ENCODE assay signal across 8 cellular contexts in genomic region chr6:27824248-27825024, GRCh38.
DNase-seq lines count a peak whose midpoint lies in the region; ATAC-seq, FAIRE-seq and TF ChIP-seq lines count a peak whose summit lies in the region.
"Not testable (repeated sequence)": the region's sequence is repeated elsewhere in the genome, so short reads cannot be mapped to it uniquely, and the experiment has no call there.

No MANE protein-coding gene starts in this region.

- in situ Hi-C loops in HepG2 (cut with HindIII; ENCODE audit: extremely low pct_ligation_motif_present, low pct_unique_long_range_greater_than_20kb): not testable (repeated sequence)

- under 1% methylated on average over 24 of the region's 47 CpGs for WGBS in HepG2 (ENCODE audit: low lambda C conversion rate)
- 0 to 1% (median 1%) methylated on average over 25 to 34 of the region's 47 CpGs for WGBS in spleen, 5 donors

- H3K4me1 Mint-ChIP-seq in Caco-2 (ENCODE audit: low read depth, unreplicated experiment): peaks cover 25% of the 10 kb centered on the region
- peaks cover 19% of the 10 kb centered on the region for H3K4me1 Mint-ChIP-seq in activated CD4-positive, alpha-beta T cell treated with anti-CD3 and anti-CD28 coated beads for 36 hours

- ATAC-seq in GM19463 (IDR thresholded peaks at IDR 0.05; ENCODE audit: unreplicated experiment): peak; percentile 69
- peak; percentile 66 for ATAC-seq in HG03342 (IDR thresholded peaks at IDR 0.05; ENCODE audit: unreplicated experiment)
- peak; percentile 74 for ATAC-seq in activated CD4-positive, alpha-beta T cell treated with anti-CD3 and anti-CD28 coated beads for 36 hours
- ATAC-seq in HepG2: peak; percentile 85

- POLR2A ChIA-PET in Caco-2 (lab: Charles Lee): interaction anchor here (0.7 to 5.1 kb wide), 10 partner anchors 10 to 1608 kb away, joined by 3 to 57 read pairs (median 12); a partner anchor contains a TSS
- POLR2A ChIA-PET in activated CD4-positive, alpha-beta T cell treated with anti-CD3 and anti-CD28 coated beads for 36 hours (lab: Charles Lee): interaction anchor here (0.6 to 3.4 kb wide), 17 partner anchors 9 to 1701 kb away, joined by 3 to 103 read pairs (median 8); a partner anchor contains a TSS
- POLR2A ChIA-PET in HepG2 (lab: Yijun Ruan, JAX): interaction anchor here (0.7 to 5.6 kb wide), 13 partner anchors 7 to 1779 kb away, joined by 3 to 81 read pairs (median 4); a partner anchor contains a TSS

- not testable (repeated sequence) for H3K9me3 ChIP-seq in Caco-2; HepG2 (ENCODE audit: low read length); spleen

- H3K36me3 Mint-ChIP-seq in Caco-2 (ENCODE audit: insufficient read depth, unreplicated experiment): peaks cover 55% of the 10 kb centered on the region
- H3K36me3 Mint-ChIP-seq in activated CD4-positive, alpha-beta T cell treated with anti-CD3 and anti-CD28 coated beads for 36 hours (ENCODE audit: low read depth): not testable (repeated sequence)

- CTCF ChIA-PET in Caco-2 (lab: Charles Lee); HepG2 (lab: Yijun Ruan, JAX; ENCODE audit: low intra/inter-chr PET ratio, low total read pairs): not testable (repeated sequence)
- CTCF ChIA-PET in activated CD4-positive, alpha-beta T cell treated with anti-CD3 and anti-CD28 coated beads for 36 hours (lab: Charles Lee): interaction anchor here (0.7 to 7.5 kb wide), 6 partner anchors 11 to 675 kb away, joined by 3 to 60 read pairs (median 3); a partner anchor contains a TSS

- H3K4me1 ChIP-seq in Caco-2: peaks cover 14% of the 10 kb centered on the region; the same call in 1 of the 2 replicates
- H3K4me1 ChIP-seq in HepG2 (ENCODE audit: insufficient read depth, low read length): peaks cover 32% of the 10 kb centered on the region
- H3K4me1 ChIP-seq in spleen: peaks cover 0 to 34% (median 18%) of the 10 kb centered on the region in 6 donors

- not testable (repeated sequence) for DNase-seq in Caco-2
- peak; percentile 60 for DNase-seq in NCI-H69 (lab: John Stamatoyannopoulos, UW)
- DNase-seq in activated CD4-positive, alpha-beta T cell treated with anti-CD3 and anti-CD28 coated beads for 36 hours: peak; percentile 66
- DNase-seq in dermis blood vessel endothelial cell: peak; percentile 50
- DNase-seq in HepG2 (ENCODE audit: low spot score): peak; percentile 41
- peak; percentile 84 for DNase-seq in spleen

- H3K27ac ChIP-seq in HepG2 (ENCODE audit: extremely low read length, insufficient read depth, low read length): peak overlapping the region; percentile 78
- H3K27ac ChIP-seq in spleen: peak overlapping the region; percentile 85 to 96 (median 92)

- not testable (repeated sequence) for H3K27me3 Mint-ChIP-seq in Caco-2 (ENCODE audit: insufficient read depth, unreplicated experiment); activated CD4-positive, alpha-beta T cell treated with anti-CD3 and anti-CD28 coated beads for 36 hours

- not testable (repeated sequence) for TF ChIP-seq EP300 in HepG2 (IDR thresholded peaks at IDR 0.05; ENCODE audit: low read depth in 2 of 2, low read length in 2 of 2); HepG2 (CRISPR knock-in tag; IDR thresholded peaks at IDR 0.05; ENCODE audit: borderline replicate concordance)

- H3K4me3 Mint-ChIP-seq in Caco-2 (ENCODE audit: unreplicated experiment): peak overlapping the region; percentile 89
- peak overlapping the region; percentile 79 for H3K4me3 Mint-ChIP-seq in activated CD4-positive, alpha-beta T cell treated with anti-CD3 and anti-CD28 coated beads for 36 hours

- not testable (repeated sequence) for FAIRE-seq in HepG2 (lab: Jason Lieb, UNC)

- H4K20me1 ChIP-seq in HepG2 (ENCODE audit: insufficient read depth, low read length): not testable (repeated sequence)

- peak overlapping the region; percentile 73 for H3K4me2 ChIP-seq in HepG2 (ENCODE audit: low read depth, low read length)

- peak; percentile 55 to 91; a peak in 3 of 4 replicates for TF ChIP-seq POLR2A in HepG2 (IDR thresholded peaks at IDR 0.05; ENCODE audit: insufficient read depth in 1 of 2, low read depth in 2 of 2, low read length in 2 of 2)
- not testable (repeated sequence) for TF ChIP-seq POLR2A in spleen (IDR thresholded peaks at IDR 0.05)

- BruUV-seq in Caco-2 (replicated peaks; lab: Mats Ljungman, UMichigan) (TSS peak; percentile 88), HepG2 (replicated peaks; lab: Mats Ljungman, UMichigan) (TSS peak; percentile 95)

- not testable (repeated sequence) for TF ChIP-seq CTCF in Caco-2 (IDR thresholded peaks at IDR 0.05; ENCODE audit: insufficient read depth in 1 of 2, low read depth in 1 of 2, low read length in 1 of 2, severe bottlenecking in 1 of 2, unreplicated experiment in 1 of 2); HepG2 (CRISPR knock-in tag; IDR thresholded peaks at IDR 0.05); spleen (IDR thresholded peaks at IDR 0.05 in 8 of 11, conservative IDR thresholded peaks at IDR 0.05 in 3 of 11)

- not testable (repeated sequence) for TF ChIP-seq RAD21 in HepG2 (CRISPR knock-in tag; IDR thresholded peaks at IDR 0.05)

- H3K27ac Mint-ChIP-seq in Caco-2 (ENCODE audit: unreplicated experiment): peak overlapping the region; percentile 97
- H3K27ac Mint-ChIP-seq in activated CD4-positive, alpha-beta T cell treated with anti-CD3 and anti-CD28 coated beads for 36 hours: peak overlapping the region; percentile 92

- H3K9ac ChIP-seq in HepG2 (ENCODE audit: insufficient read depth, low read depth, low read length): peak overlapping the region; percentile 84

- H3K27me3 ChIP-seq in Caco-2 (replicated peaks; ENCODE audit: control insufficient read depth, insufficient read depth, low read length); HepG2 (ENCODE audit: control insufficient read depth in 1 of 2, insufficient read depth in 2 of 2, low read length in 2 of 2); spleen (replicated peaks in 1 of 7): not testable (repeated sequence)

- intact Hi-C loops in Caco-2 (cut with micrococcal nuclease; ENCODE audit: unreplicated experiment); HepG2 (cut with micrococcal nuclease; ENCODE audit: unreplicated experiment); spleen (cut with DNase I; ENCODE audit: low total_unique reads): not testable (repeated sequence)
- intact Hi-C loops in activated CD4-positive, alpha-beta T cell treated with anti-CD3 and anti-CD28 coated beads for 36 hours (cut with DNase I, micrococcal nuclease): loop anchor here (1.0 to 5.0 kb wide), 6 partner anchors 13 to 1702 kb away; a partner anchor contains a TSS

- H3K36me3 ChIP-seq in Caco-2 (ENCODE audit: control insufficient read depth, insufficient read depth, low read length); HepG2 (replicated peaks in 1 of 2; ENCODE audit: control insufficient read depth in 1 of 2, insufficient read depth in 2 of 2, low read length in 2 of 2); spleen: not testable (repeated sequence)

- H2AFZ ChIP-seq in HepG2 (ENCODE audit: low read length): peak overlapping the region; percentile 0

- H3K79me2 ChIP-seq in HepG2 (ENCODE audit: insufficient read depth, low read length): not testable (repeated sequence)

- H3K4me3 ChIP-seq in Caco-2 (ENCODE audit: low read depth, low read length) (peak overlapping the region; percentile 78), HepG2 (replicated peaks in 1 of 3; ENCODE audit: insufficient read depth in 1 of 3, low read depth in 2 of 3, low read length in 3 of 3) (peak overlapping the region; percentile 66 to 88 (median 75)), spleen (peak overlapping the region; percentile 38 to 70 (median 46))

- not testable (repeated sequence) for H3K9me3 Mint-ChIP-seq in Caco-2 (ENCODE audit: unreplicated experiment); activated CD4-positive, alpha-beta T cell treated with anti-CD3 and anti-CD28 coated beads for 36 hours (ENCODE audit: low read depth)

TF ChIP-seq in HepG2, 621 proteins besides CTCF, POLR2A, EP300 and RAD21 (continues in another document):
- 0 out of 2 replicates have a peak, but pooled peaks have one; percentile 6 for TF ChIP-seq ZNF574 (CRISPR knock-in tag; IDR thresholded peaks at IDR 0.05)
- TF ChIP-seq ELF4 (CRISPR knock-in tag; IDR thresholded peaks at IDR 0.05; ENCODE audit: borderline replicate concordance): 0 out of 2 replicates have a peak, but pooled peaks have one; percentile 23
- peak; percentile 43; the same call in 1 of the 2 replicates for TF ChIP-seq ELF1 (CRISPR knock-in tag; IDR thresholded peaks at IDR 0.05)
- TF ChIP-seq ELF3 (CRISPR knock-in tag; IDR thresholded peaks at IDR 0.05): peak; percentile 59; the same call in 1 of the 2 replicates
- TF ChIP-seq PHF8 (CRISPR knock-in tag; IDR thresholded peaks at IDR 0.05): peak; percentile 37
- TF ChIP-seq DR1 (CRISPR knock-in tag; IDR thresholded peaks at IDR 0.05): 0 out of 2 replicates have a peak, but pooled peaks have one; percentile 2
- 0 out of 2 replicates have a peak, but pooled peaks have one; percentile 31 for TF ChIP-seq ZNF563 (CRISPR knock-in tag; IDR thresholded peaks at IDR 0.05)
- TF ChIP-seq ZBTB42 (CRISPR knock-in tag; IDR thresholded peaks at IDR 0.05): 0 out of 2 replicates have a peak, but pooled peaks have one; percentile 67
- peak; percentile 45; the same call in 1 of the 2 replicates for TF ChIP-seq PHF20 (CRISPR knock-in tag; IDR thresholded peaks at IDR 0.05)
